Comparison of ENCODE assay signal across 15 cellular contexts in genomic region chr5:98777295-98777694, GRCh38. TPM values are rescaled to one million over a fixed set of nuclear protein-coding genes. Genes with fewer than 3 reads are reported as not detected.
DNase-seq lines count a peak whose midpoint lies in the region; ATAC-seq and TF ChIP-seq lines count a peak whose summit lies in the region.
"Had no signal": no experiment of that assay in that cellular context is flagged by ENCODE, and none has a peak within 500 bp of the region (broad histone marks: within the 10 kb centered on the region; RNA-seq: fewer than 3 reads in every experiment).

No MANE protein-coding gene starts in this region.

- peak; percentile 66 for DNase-seq in DMS79 treated with DMSO at 0.1 percent for 48 hours (lab: John Stamatoyannopoulos, UW)
- DNase-seq in PC-9: no peak
- DNase-seq in fibroblast of lung (ENCODE audit: low read depth in 2 of 2): no peak
- no peak for DNase-seq in skeletal muscle cell (ENCODE audit: low read depth)
- no peak for DNase-seq in HuH-7 (ENCODE audit: low spot score)
- DNase-seq in GOT3 (lab: John Stamatoyannopoulos, UW): no peak
- DNase-seq in NCI-H526 (lab: John Stamatoyannopoulos, UW): no peak
- DNase-seq: activated CD4-positive, CD25-positive, alpha-beta regulatory T cell treated with anti-CD3 and anti-CD28 coated beads, Interleukin-2, amount 50 U/mL, for 72 hours; BE2C; MM.1S; NCI-H2029; NCI-H82; psoas muscle; stimulated activated CD4-positive, alpha-beta T cell treated with anti-CD3 and anti-CD28 coated beads, Interleukin-15, amount 100 ng/mL, for 24 hours had no signal

- no peaks in the 10 kb centered on the region for H3K27me3 ChIP-seq in PC-9 (ENCODE audit: insufficient read depth, low read depth)
- H3K27me3 ChIP-seq in fibroblast of lung (ENCODE audit: control insufficient read depth, insufficient read depth, low read length): no peaks in the 10 kb centered on the region
- H3K27me3 ChIP-seq: BE2C had no signal

- peaks cover 78% of the 10 kb centered on the region for H3K79me2 ChIP-seq in PC-9 (ENCODE audit: low read depth)
- peaks cover 94% of the 10 kb centered on the region for H3K79me2 ChIP-seq in fibroblast of lung (ENCODE audit: control insufficient read depth, insufficient read depth, low read length)

- TF ChIP-seq CTCF in PC-9 (conservative IDR thresholded peaks at IDR 0.05): no peak
- no peak for TF ChIP-seq CTCF in fibroblast of lung (conservative IDR thresholded peaks at IDR 0.05 in 1 of 2, IDR thresholded peaks at IDR 0.05 in 1 of 2; ENCODE audit: low read depth in 1 of 2, low read length in 2 of 2)

- H3K27ac ChIP-seq in PC-9 (no peak overlapping the region), fibroblast of lung (ENCODE audit: insufficient read depth, low read length) (no peak overlapping the region)

- H3K9me3 ChIP-seq in PC-9 (ENCODE audit: insufficient read depth, low read depth): no peaks in the 10 kb centered on the region
- H3K9me3 ChIP-seq in fibroblast of lung (ENCODE audit: control insufficient read depth, insufficient read depth, low read depth, low read length): no peaks in the 10 kb centered on the region
- H3K9me3 ChIP-seq: BE2C, psoas muscle had no signal

- no peak for ATAC-seq in GM21381 (IDR thresholded peaks at IDR 0.05; ENCODE audit: unreplicated experiment)
- ATAC-seq: psoas muscle had no signal

- peaks cover 19% of the 10 kb centered on the region for H3K36me3 ChIP-seq in PC-9 (ENCODE audit: low read depth)
- peaks cover 12% of the 10 kb centered on the region for H3K36me3 ChIP-seq in fibroblast of lung (ENCODE audit: control insufficient read depth, insufficient read depth, low read length)

- CTCF ChIA-PET in PC-9 (lab: Charles Lee): interaction anchor here (0.7 kb wide), 1 partner anchor 11 kb away, joined by 6 read pairs; no protein-coding TSS in a partner anchor

- no peak overlapping the region for H3K9ac ChIP-seq in fibroblast of lung (ENCODE audit: insufficient read depth, low read length)

- H3K4me2 ChIP-seq in PC-9 (peak overlapping the region; percentile 18; the same call in 1 of the 2 replicates), fibroblast of lung (ENCODE audit: extremely low read depth, insufficient read depth, low read length) (peak overlapping the region; percentile 21)

- no peaks in the 10 kb centered on the region for H3K9me2 ChIP-seq in PC-9 (ENCODE audit: insufficient read depth)

- peaks cover 24% of the 10 kb centered on the region for H3K4me1 ChIP-seq in PC-9 (replicated peaks; ENCODE audit: insufficient read depth)
- H3K4me1 ChIP-seq in fibroblast of lung (ENCODE audit: control insufficient read depth, extremely low read depth, insufficient read depth, low read length): no peaks in the 10 kb centered on the region
- H3K4me1 ChIP-seq: BE2C had no signal

- H3F3A ChIP-seq in PC-9 (ENCODE audit: insufficient read depth, low read depth): 0 out of 2 replicates have a peak, but pooled peaks cover 4% of the 10 kb centered on the region

- H4K20me1 ChIP-seq in PC-9 (ENCODE audit: insufficient read depth) (peaks cover 39% of the 10 kb centered on the region), fibroblast of lung (ENCODE audit: control insufficient read depth, extremely low read depth, insufficient read depth, low read length) (peaks cover 2% of the 10 kb centered on the region)

- BruUV-seq in PC-9 (replicated peaks; lab: Mats Ljungman, UMichigan): no TSS peak

- intact Hi-C loops in PC-9 (cut with micrococcal nuclease; ENCODE audit: unreplicated experiment): loop anchor here (10.0 kb wide), 3 partner anchors 148 to 942 kb away; partner anchors contain the start of gene CHD1

- H2AFZ ChIP-seq in PC-9 (no peak overlapping the region), fibroblast of lung (ENCODE audit: low read length) (no peak overlapping the region)

- POLR2A ChIA-PET in PC-9 (lab: Charles Lee; ENCODE audit: unreplicated experiment): interaction anchor here (0.7 kb wide), 1 partner anchor 655 kb away, joined by 3 read pairs; no protein-coding TSS in a partner anchor

- H3K4me3 ChIP-seq in PC-9: no peak overlapping the region
- peak overlapping the region in 3 of 4 experiments; percentile 17 to 73 (median 25) for H3K4me3 ChIP-seq in fibroblast of lung (replicated peaks in 1 of 4; ENCODE audit: control extremely low read depth in 1 of 4, insufficient read depth in 1 of 4, low read depth in 3 of 4, low read length in 4 of 4)
- H3K4me3 ChIP-seq in skeletal muscle cell (ENCODE audit: low read depth, low read length): peak overlapping the region; percentile 83

RNA-seq across cellular contexts. Expression of gene RGMB, which starts 3.8 kb away (rescaled TPM):
- 14.2 and 14.6 TPM in 2 replicates for total RNA-seq in PC-9 (2021)
- 38.3 and 81.6 TPM in 2 replicates for total RNA-seq in fibroblast of lung
- polyA plus RNA-seq in fibroblast of lung: 115 and 185 TPM in 2 replicates
- polyA plus RNA-seq in fibroblast of lung (2012): 75.7 and 119 TPM in 2 replicates
- polyA minus RNA-seq in fibroblast of lung (ENCODE audit: low replicate concordance): 331 and 431 TPM in 2 replicates
